8 cellular contexts compared by ENCODE assay signal in genomic region chr7:34320926-34321609, GRCh38.
DNase-seq lines count a peak whose midpoint lies in the region; ATAC-seq and TF ChIP-seq lines count a peak whose summit lies in the region.

No MANE protein-coding gene starts in this region.

- no peak overlapping the region for H3K27ac ChIP-seq in CD8-positive, alpha-beta T cell (ENCODE audit: low read depth, low read length)
- H3K27ac ChIP-seq in coronary artery, result no peak overlapping the region

- no peaks in the 10 kb centered on the region for H3K4me1 ChIP-seq in CD8-positive, alpha-beta T cell (ENCODE audit: insufficient read depth, low read length)

- peaks cover 16% of the 10 kb centered on the region for H3K27me3 Mint-ChIP-seq in CD8-positive, alpha-beta T cell (ENCODE audit: low read depth)
- peaks cover 9% of the 10 kb centered on the region for H3K27me3 Mint-ChIP-seq in activated B cell treated with CpG ODN at 0.5 μM for 24 hours

- intact Hi-C loops in CD8-positive, alpha-beta T cell (cut with DNase I, micrococcal nuclease), result loop anchor here in 1 of 2 experiments (10.0 kb wide), 1 partner anchor 1214 kb away; no protein-coding TSS in a partner anchor
- intact Hi-C loops in activated B cell treated with CpG ODN at 0.5 μM for 24 hours (cut with micrococcal nuclease), result no loop called here
- intact Hi-C loops in left colon (cut with DNase I, micrococcal nuclease), result no loop called here

- H3K4me3 Mint-ChIP-seq in CD8-positive, alpha-beta T cell, result peak overlapping the region; percentile 26
- no peak overlapping the region for H3K4me3 Mint-ChIP-seq in activated B cell treated with CpG ODN at 0.5 μM for 24 hours

- H3K9me3 ChIP-seq in CD8-positive, alpha-beta T cell (ENCODE audit: low read length), result no peaks in the 10 kb centered on the region

- H3K27me3 ChIP-seq in CD8-positive, alpha-beta T cell (ENCODE audit: insufficient read depth, low read length), result no peaks in the 10 kb centered on the region

- H3K36me3 Mint-ChIP-seq in CD8-positive, alpha-beta T cell, result no peaks in the 10 kb centered on the region
- no peaks in the 10 kb centered on the region for H3K36me3 Mint-ChIP-seq in activated B cell treated with CpG ODN at 0.5 μM for 24 hours (ENCODE audit: low read depth)

- no peak overlapping the region for H3K27ac Mint-ChIP-seq in CD8-positive, alpha-beta T cell
- no peak overlapping the region for H3K27ac Mint-ChIP-seq in activated B cell treated with CpG ODN at 0.5 μM for 24 hours

- H3K4me3 ChIP-seq in CD8-positive, alpha-beta T cell (ENCODE audit: low read depth, low read length), result peak overlapping the region; percentile 25
- H3K4me3 ChIP-seq in coronary artery, result peak overlapping the region; percentile 59

- CTCF ChIA-PET in CD8-positive, alpha-beta T cell (lab: Charles Lee), result interaction anchor here (1.1 to 1.5 kb wide), 2 partner anchors 12 to 14 kb away, joined by 4 to 6 read pairs; no protein-coding TSS in a partner anchor
- CTCF ChIA-PET in activated B cell treated with CpG ODN at 0.5 μM for 24 hours (lab: Charles Lee), result interaction anchor here (0.5 kb wide), 1 partner anchor 1105 kb away, joined by 3 read pairs; no protein-coding TSS in a partner anchor

- peaks cover 5% of the 10 kb centered on the region for H3K4me1 Mint-ChIP-seq in CD8-positive, alpha-beta T cell (ENCODE audit: low read depth)
- peaks cover 5% of the 10 kb centered on the region for H3K4me1 Mint-ChIP-seq in activated B cell treated with CpG ODN at 0.5 μM for 24 hours

- H3K36me3 ChIP-seq in CD8-positive, alpha-beta T cell (ENCODE audit: insufficient read depth, low read length), result no peaks in the 10 kb centered on the region

- peak; percentile 68 for TF ChIP-seq CTCF in CD8-positive, alpha-beta T cell (IDR thresholded peaks at IDR 0.05)
- no peak for TF ChIP-seq CTCF in activated B cell treated with CpG ODN at 0.5 μM for 24 hours (IDR thresholded peaks at IDR 0.05)
- TF ChIP-seq CTCF in coronary artery (IDR thresholded peaks at IDR 0.05), result peak; percentile 66

- H3K9me3 Mint-ChIP-seq in CD8-positive, alpha-beta T cell, result no peaks in the 10 kb centered on the region
- no peaks in the 10 kb centered on the region for H3K9me3 Mint-ChIP-seq in activated B cell treated with CpG ODN at 0.5 μM for 24 hours

- no peak for ATAC-seq in CD8-positive, alpha-beta T cell
- ATAC-seq in GM19328 (IDR thresholded peaks at IDR 0.05; ENCODE audit: unreplicated experiment), result peak; percentile 86
- ATAC-seq in HG03342 (IDR thresholded peaks at IDR 0.05; ENCODE audit: unreplicated experiment), result peak; percentile 95
- peak; percentile 31 for ATAC-seq in activated B cell treated with CpG ODN at 0.5 μM for 24 hours (ENCODE audit: low read depth)
- peak; percentile 93 for ATAC-seq in left colon

- DNase-seq in CD8-positive, alpha-beta T cell, result peak in 6 of 7 experiments; percentile 11 to 51 (median 20)
- DNase-seq in NCI-H2196 (lab: John Stamatoyannopoulos, UW; ENCODE audit: unreplicated experiment), result peak; percentile 70
- DNase-seq in activated B cell treated with CpG ODN at 0.5 μM for 24 hours, result no peak
- DNase-seq in coronary artery (ENCODE audit: low spot score), result no peak
- peak; percentile 36 to 67 for DNase-seq in left colon
- DNase-seq in stimulated activated CD8-positive, alpha-beta memory T cell treated with anti-CD3 and anti-CD28 coated beads, Interleukin-12 subunit alpha, Interleukin-12 subunit beta, amount 100 ng/mL, for 1 hour (ENCODE audit: low read depth), result peak; percentile 18

- POLR2A ChIA-PET in CD8-positive, alpha-beta T cell (lab: Charles Lee), result no interaction called here
- POLR2A ChIA-PET in activated B cell treated with CpG ODN at 0.5 μM for 24 hours (lab: Charles Lee), result no interaction called here

Comparison
In these comparisons a context has a peak if more than half of its experiments do, and no peak if none do; other contexts are left out.
1. DNase-seq: peak in CD8-positive, alpha-beta T cell (6 of 7), NCI-H2196 (single experiment), left colon (2 of 2) and stimulated activated CD8-positive, alpha-beta memory T cell treated with anti-CD3 and anti-CD28 coated beads, Interleukin-12 subunit alpha, Interleukin-12 subunit beta, amount 100 ng/mL, for 1 hour (single experiment); none in activated B cell treated with CpG ODN at 0.5 μM for 24 hours (single experiment) and coronary artery (single experiment).